In genomic region chr19:47047272-47047930, GRCh38 we compare ENCODE assay signal across 9 cellular contexts. TPM values are rescaled to one million over a fixed set of nuclear protein-coding genes. Genes with fewer than 3 reads are reported as not detected.
DNase-seq lines count a peak whose midpoint lies in the region; ATAC-seq and TF ChIP-seq lines count a peak whose summit lies in the region.
"Had no signal": no experiment of that assay in that cellular context is flagged by ENCODE, and none has a peak within 500 bp of the region (broad histone marks: within the 10 kb centered on the region; RNA-seq: fewer than 3 reads in every experiment).

No MANE protein-coding gene starts in this region.

- H3K27me3 Mint-ChIP-seq in CD4-positive, alpha-beta memory T cell, result no peaks in the 10 kb centered on the region

- POLR2A ChIA-PET in CD4-positive, alpha-beta memory T cell (lab: Charles Lee; ENCODE audit: partially characterized antibody), result interaction anchor here (0.6 to 2.4 kb wide), 10 partner anchors 11 to 730 kb away, joined by 3 to 20 read pairs (median 4); partner anchors contain the start of genes CCDC9, SAE1 and ZC3H4
- POLR2A ChIA-PET in Panc1 (lab: Charles Lee), result interaction anchor here (0.5 to 0.7 kb wide), 2 partner anchors 106 to 304 kb away, joined by 3 to 4 read pairs; no protein-coding TSS in a partner anchor

- peaks cover 7 to 21% (median 14%) of the 10 kb centered on the region in 4 donors for H3K4me1 Mint-ChIP-seq in CD4-positive, alpha-beta memory T cell

- H3K4me3 ChIP-seq in CD4-positive, alpha-beta memory T cell (ENCODE audit: low read length in 2 of 2), result peak overlapping the region; percentile 61 to 71
- H3K4me3 ChIP-seq in Panc1 (ENCODE audit: low read depth in 2 of 2, low read length in 2 of 2), result peak overlapping the region; percentile 68 to 74
- peak overlapping the region; percentile 86 for H3K4me3 ChIP-seq in epithelial cell of proximal tubule (ENCODE audit: low read depth, low read length)
- peak overlapping the region; percentile 79 for H3K4me3 ChIP-seq in ovary

- 47 to 52% (median 51%) methylated on average over 22 of the region's 22 CpGs for WGBS in ovary, 3 donors

- DNase-seq in CD4-positive, alpha-beta memory T cell, result no peak
- no peak for DNase-seq in Panc1 (ENCODE audit: low read depth, low spot score)
- no peak for DNase-seq in epithelial cell of proximal tubule (ENCODE audit: low read depth)
- no peak for DNase-seq in ovary
- no peak for DNase-seq in T1000 (lab: John Stamatoyannopoulos, UW)
- no peak for DNase-seq in NCI-H2171 (lab: John Stamatoyannopoulos, UW)
- DNase-seq in activated gamma-delta T cell (lab: John Stamatoyannopoulos, UW), result no peak
- DNase-seq in UCSD-AML1 (lab: John Stamatoyannopoulos, UW; ENCODE audit: unreplicated experiment), result no peak

- peak overlapping the region; percentile 95 to 98 (median 97) for H3K4me3 Mint-ChIP-seq in CD4-positive, alpha-beta memory T cell

- CTCF ChIA-PET in CD4-positive, alpha-beta memory T cell (lab: Charles Lee; ENCODE audit: partially characterized antibody), result interaction anchor here (0.7 to 1.1 kb wide), 2 partner anchors 11 to 78 kb away, joined by 3 to 7 read pairs; no protein-coding TSS in a partner anchor
- CTCF ChIA-PET in Panc1 (lab: Charles Lee), result interaction anchor here (0.7 kb wide), 1 partner anchor 879 kb away, joined by 3 read pairs; no protein-coding TSS in a partner anchor

- H3K9me3 ChIP-seq in CD4-positive, alpha-beta memory T cell (ENCODE audit: control insufficient read depth in 1 of 2, low read length in 2 of 2), result no peaks in the 10 kb centered on the region
- H3K9me3 ChIP-seq in Panc1 (ENCODE audit: control insufficient read depth, insufficient read depth, low read depth, low read length) (no peaks in the 10 kb centered on the region), ovary (no peaks in the 10 kb centered on the region)

- intact Hi-C loops in CD4-positive, alpha-beta memory T cell (cut with micrococcal nuclease), result loop anchor here (5.0 kb wide), 1 partner anchor 210 kb away; the partner anchor contains the start of gene CCDC9
- intact Hi-C loops in Panc1 (cut with micrococcal nuclease; ENCODE audit: unreplicated experiment), result loop anchor here (10.0 kb wide), 1 partner anchor 177 kb away; no protein-coding TSS in a partner anchor
- intact Hi-C loops in ovary (cut with DNase I), result no loop called here

- H3K36me3 ChIP-seq in CD4-positive, alpha-beta memory T cell (ENCODE audit: insufficient read depth, low read length), result no peaks in the 10 kb centered on the region
- H3K36me3 ChIP-seq in Panc1 (ENCODE audit: control insufficient read depth, insufficient read depth, low read length), result no peaks in the 10 kb centered on the region; the same call in 1 of the 2 replicates
- no peaks in the 10 kb centered on the region for H3K36me3 ChIP-seq in ovary

- TF ChIP-seq CTCF in Panc1 (IDR thresholded peaks at IDR 0.05), result no peak
- no peak for TF ChIP-seq CTCF in epithelial cell of proximal tubule (conservative IDR thresholded peaks at IDR 0.05; ENCODE audit: low read depth, low read length)
- TF ChIP-seq CTCF in ovary (IDR thresholded peaks at IDR 0.05), result no peak

- peaks cover 0 to 5% of the 10 kb centered on the region in 2 donors for H3K36me3 Mint-ChIP-seq in CD4-positive, alpha-beta memory T cell

- in situ Hi-C loops in Panc1 (cut with HindIII; ENCODE audit: low pct_unique_long_range_greater_than_20kb, low sequenced_read_pairs), result no loop called here

- H3K27me3 ChIP-seq in CD4-positive, alpha-beta memory T cell (ENCODE audit: insufficient read depth, low read length), result no peaks in the 10 kb centered on the region
- H3K27me3 ChIP-seq in Panc1 (ENCODE audit: control insufficient read depth, insufficient read depth, low read length) (no peaks in the 10 kb centered on the region), ovary (no peaks in the 10 kb centered on the region)

- no peak overlapping the region for H3K27ac ChIP-seq in CD4-positive, alpha-beta memory T cell (ENCODE audit: low read depth, low read length)
- peak overlapping the region; percentile 72 for H3K27ac ChIP-seq in Panc1 (ENCODE audit: low read length)
- H3K27ac ChIP-seq in ovary, result peak overlapping the region in 1 of 2 donors; percentile 45
- H3K27ac ChIP-seq: epithelial cell of prostate had no signal

- no TSS peak for BruUV-seq in Panc1 (replicated peaks; lab: Mats Ljungman, UMichigan)

- H3K4me1 ChIP-seq in CD4-positive, alpha-beta memory T cell (ENCODE audit: insufficient read depth, low read length), result peaks cover 13% of the 10 kb centered on the region
- H3K4me1 ChIP-seq in Panc1 (ENCODE audit: control insufficient read depth, insufficient read depth, low read length), result no peaks in the 10 kb centered on the region
- peaks cover 4% of the 10 kb centered on the region for H3K4me1 ChIP-seq in ovary (ENCODE audit: insufficient read depth)

- peak overlapping the region; percentile 67 to 98 (median 96) for H3K27ac Mint-ChIP-seq in CD4-positive, alpha-beta memory T cell

- ATAC-seq in Panc1, result no peak

- TF ChIP-seq POLR2A in ovary (IDR thresholded peaks at IDR 0.05), result no peak

- TF ChIP-seq EP300 in ovary (IDR thresholded peaks at IDR 0.05), result no peak

- no peaks in the 10 kb centered on the region for H3K9me3 Mint-ChIP-seq in CD4-positive, alpha-beta memory T cell

RNA-seq across cellular contexts. Expression of gene TMEM160, which starts 1.0 kb away (rescaled TPM):
- 10 to 100 TPM; 34.1 to 36.0 TPM for total RNA-seq in CD4-positive, alpha-beta memory T cell
- polyA plus RNA-seq in CD4-positive, alpha-beta memory T cell, result 100 to 1,000 TPM; 112 to 133 TPM
- total RNA-seq in Panc1 (2021; ENCODE audit: unreplicated experiment) (41.8 TPM), epithelial cell of proximal tubule (105 and 187 TPM in 2 replicates), ovary (10 to 100 TPM; 13.9 to 49.1 (median 19.3) TPM)
- polyA plus RNA-seq in Panc1 (2012; ENCODE audit: insufficient read length), result 49.5 TPM
- 1 to 10 TPM in 1 of 2 donors, not detected in 1; 8.6 TPM for polyA plus RNA-seq in ovary

RNA-seq across cellular contexts. Expression of gene NPAS1, which starts 27.8 kb away (rescaled TPM):
- under 1 TPM; 0.35 to 0.64 TPM for total RNA-seq in CD4-positive, alpha-beta memory T cell
- polyA plus RNA-seq in CD4-positive, alpha-beta memory T cell, result not detected
- total RNA-seq in Panc1 (2021; ENCODE audit: unreplicated experiment) (3.6 TPM), epithelial cell of proximal tubule (0.63 and 1.1 TPM in 2 replicates), ovary (under 1 TPM in 4 of 7 donors, not detected in 3; 0.15 to 0.57 (median 0.35) TPM)
- 3.2 TPM for polyA plus RNA-seq in Panc1 (2012; ENCODE audit: insufficient read length)
- polyA plus RNA-seq in ovary, result under 1 TPM in 1 of 2 donors, not detected in 1; 0.31 TPM

Comparison
In these comparisons a context has a peak if more than half of its experiments do, and no peak if none do; other contexts are left out.
1. intact Hi-C loops: an anchor here in CD4-positive, alpha-beta memory T cell (5.0 kb wide) and Panc1 (10.0 kb wide); none called in ovary.